In genomic region chr2:159285929-159286708, GRCh38 we compare ENCODE assay signal across 1 cellular context.
TF ChIP-seq lines count a peak whose summit lies in the region.

A gene with protein sequence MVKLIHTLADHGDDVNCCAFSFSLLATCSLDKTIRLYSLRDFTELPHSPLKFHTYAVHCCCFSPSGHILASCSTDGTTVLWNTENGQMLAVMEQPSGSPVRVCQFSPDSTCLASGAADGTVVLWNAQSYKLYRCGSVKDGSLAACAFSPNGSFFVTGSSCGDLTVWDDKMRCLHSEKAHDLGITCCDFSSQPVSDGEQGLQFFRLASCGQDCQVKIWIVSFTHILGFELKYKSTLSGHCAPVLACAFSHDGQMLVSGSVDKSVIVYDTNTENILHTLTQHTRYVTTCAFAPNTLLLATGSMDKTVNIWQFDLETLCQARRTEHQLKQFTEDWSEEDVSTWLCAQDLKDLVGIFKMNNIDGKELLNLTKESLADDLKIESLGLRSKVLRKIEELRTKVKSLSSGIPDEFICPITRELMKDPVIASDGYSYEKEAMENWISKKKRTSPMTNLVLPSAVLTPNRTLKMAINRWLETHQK (minus strand): TSS chr2:159286703. CDS start chr2:159283069, 3,634 bp downstream.

TF ChIP-seq in HepG2, 621 proteins besides CTCF, POLR2A, EP300 and RAD21 (continued from another document and continues in another):
- TF ChIP-seq AKNA (CRISPR knock-in tag; IDR thresholded peaks at IDR 0.05; ENCODE audit: borderline replicate concordance), result no peak
- TF ChIP-seq GPN1 (CRISPR knock-in tag; IDR thresholded peaks at IDR 0.05; ENCODE audit: borderline replicate concordance), result peak; percentile 47; the same call in 1 of the 2 replicates
- peak; percentile 84; the same call in 1 of the 2 replicates for TF ChIP-seq KAT7 (CRISPR knock-in tag; IDR thresholded peaks at IDR 0.05; ENCODE audit: borderline replicate concordance)
- TF ChIP-seq RNF2 (conservative IDR thresholded peaks at IDR 0.05; ENCODE audit: low read depth), result peak; percentile 95
- TF ChIP-seq SALL1 (CRISPR knock-in tag; IDR thresholded peaks at IDR 0.05), result peak; percentile 85
- TF ChIP-seq FOSL1 (CRISPR knock-in tag; IDR thresholded peaks at IDR 0.05; ENCODE audit: borderline replicate concordance), result 0 out of 2 replicates have a peak, but pooled peaks have one; percentile 28
- TF ChIP-seq FOXJ3 (CRISPR knock-in tag; IDR thresholded peaks at IDR 0.05; ENCODE audit: borderline replicate concordance), result no peak
- TF ChIP-seq, protein P1, sequence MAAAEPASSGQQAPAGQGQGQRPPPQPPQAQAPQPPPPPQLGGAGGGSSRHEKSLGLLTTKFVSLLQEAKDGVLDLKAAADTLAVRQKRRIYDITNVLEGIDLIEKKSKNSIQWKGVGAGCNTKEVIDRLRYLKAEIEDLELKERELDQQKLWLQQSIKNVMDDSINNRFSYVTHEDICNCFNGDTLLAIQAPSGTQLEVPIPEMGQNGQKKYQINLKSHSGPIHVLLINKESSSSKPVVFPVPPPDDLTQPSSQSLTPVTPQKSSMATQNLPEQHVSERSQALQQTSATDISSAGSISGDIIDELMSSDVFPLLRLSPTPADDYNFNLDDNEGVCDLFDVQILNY (CRISPR knock-in tag; conservative IDR thresholded peaks at IDR 0.05), result no peak
- TF ChIP-seq SCMH1 (CRISPR knock-in tag; IDR thresholded peaks at IDR 0.05; ENCODE audit: borderline replicate concordance), result no peak
- TF ChIP-seq, protein P2, sequence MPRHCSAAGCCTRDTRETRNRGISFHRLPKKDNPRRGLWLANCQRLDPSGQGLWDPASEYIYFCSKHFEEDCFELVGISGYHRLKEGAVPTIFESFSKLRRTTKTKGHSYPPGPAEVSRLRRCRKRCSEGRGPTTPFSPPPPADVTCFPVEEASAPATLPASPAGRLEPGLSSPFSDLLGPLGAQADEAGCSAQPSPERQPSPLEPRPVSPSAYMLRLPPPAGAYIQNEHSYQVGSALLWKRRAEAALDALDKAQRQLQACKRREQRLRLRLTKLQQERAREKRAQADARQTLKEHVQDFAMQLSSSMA (CRISPR knock-in tag; IDR thresholded peaks at IDR 0.05), result peak; percentile 77
- TF ChIP-seq RFX1 (IDR thresholded peaks at IDR 0.05), result no peak
- TF ChIP-seq ZNF407 (CRISPR knock-in tag; IDR thresholded peaks at IDR 0.05; ENCODE audit: not compliant biosample characterization), result peak; percentile 75
- 0 out of 2 replicates have a peak, but pooled peaks have one; percentile 55 for TF ChIP-seq NCOA1 (CRISPR knock-in tag; IDR thresholded peaks at IDR 0.05)
- peak; percentile 81 for TF ChIP-seq ZMYM4 (CRISPR knock-in tag; IDR thresholded peaks at IDR 0.05)
- TF ChIP-seq SAP130 (CRISPR knock-in tag; IDR thresholded peaks at IDR 0.05; ENCODE audit: low read depth), result peak; percentile 76
- no peak for TF ChIP-seq PCBP2 (optimal IDR thresholded peaks at IDR 0.05; ENCODE audit: low read depth, low read length, poor library complexity, severe bottlenecking)
- TF ChIP-seq ZNF841 (CRISPR knock-in tag; IDR thresholded peaks at IDR 0.05; ENCODE audit: borderline replicate concordance), result peak; percentile 56; the same call in 1 of the 2 replicates
- TF ChIP-seq KDM5B (CRISPR knock-in tag; IDR thresholded peaks at IDR 0.05; ENCODE audit: borderline replicate concordance), result peak; percentile 90; the same call in 1 of the 2 replicates
- TF ChIP-seq ZNF616 (CRISPR knock-in tag; IDR thresholded peaks at IDR 0.05; ENCODE audit: low read depth), result peak; percentile 83
- no peak for TF ChIP-seq HBP1 (CRISPR knock-in tag; IDR thresholded peaks at IDR 0.05; ENCODE audit: low read depth)
- TF ChIP-seq ZBTB49 (CRISPR knock-in tag; IDR thresholded peaks at IDR 0.05; ENCODE audit: borderline replicate concordance), result 0 out of 2 replicates have a peak, but pooled peaks have one; percentile 11
- no peak; the same call in 1 of the 2 replicates for TF ChIP-seq GABPB1 (CRISPR knock-in tag; IDR thresholded peaks at IDR 0.05)
- no peak for TF ChIP-seq MAF1 (CRISPR knock-in tag; IDR thresholded peaks at IDR 0.05; ENCODE audit: borderline replicate concordance)
- TF ChIP-seq ATF7 (IDR thresholded peaks at IDR 0.05), result no peak
- TF ChIP-seq ATF7 (CRISPR knock-in tag; IDR thresholded peaks at IDR 0.05), result peak; percentile 79; the same call in 1 of the 2 replicates
- peak; percentile 97 for TF ChIP-seq REXO4 (CRISPR knock-in tag; IDR thresholded peaks at IDR 0.05; ENCODE audit: borderline replicate concordance)
- TF ChIP-seq, protein P3, sequence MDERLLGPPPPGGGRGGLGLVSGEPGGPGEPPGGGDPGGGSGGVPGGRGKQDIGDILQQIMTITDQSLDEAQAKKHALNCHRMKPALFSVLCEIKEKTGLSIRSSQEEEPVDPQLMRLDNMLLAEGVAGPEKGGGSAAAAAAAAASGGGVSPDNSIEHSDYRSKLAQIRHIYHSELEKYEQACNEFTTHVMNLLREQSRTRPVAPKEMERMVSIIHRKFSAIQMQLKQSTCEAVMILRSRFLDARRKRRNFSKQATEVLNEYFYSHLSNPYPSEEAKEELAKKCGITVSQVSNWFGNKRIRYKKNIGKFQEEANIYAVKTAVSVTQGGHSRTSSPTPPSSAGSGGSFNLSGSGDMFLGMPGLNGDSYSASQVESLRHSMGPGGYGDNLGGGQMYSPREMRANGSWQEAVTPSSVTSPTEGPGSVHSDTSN (CRISPR knock-in tag; IDR thresholded peaks at IDR 0.05), result no peak
- TF ChIP-seq REPIN1 (CRISPR knock-in tag; IDR thresholded peaks at IDR 0.05; ENCODE audit: borderline replicate concordance, low read depth), result no peak; the same call in none of the 2 replicates
- TF ChIP-seq ZNF205 (CRISPR knock-in tag; IDR thresholded peaks at IDR 0.05), result peak; percentile 24; the same call in 1 of the 2 replicates
- TF ChIP-seq HIC2 (CRISPR knock-in tag; IDR thresholded peaks at IDR 0.05; ENCODE audit: low read depth), result no peak
